ENCODE assay signal across 8 cellular contexts in the genomic region with DNA sequence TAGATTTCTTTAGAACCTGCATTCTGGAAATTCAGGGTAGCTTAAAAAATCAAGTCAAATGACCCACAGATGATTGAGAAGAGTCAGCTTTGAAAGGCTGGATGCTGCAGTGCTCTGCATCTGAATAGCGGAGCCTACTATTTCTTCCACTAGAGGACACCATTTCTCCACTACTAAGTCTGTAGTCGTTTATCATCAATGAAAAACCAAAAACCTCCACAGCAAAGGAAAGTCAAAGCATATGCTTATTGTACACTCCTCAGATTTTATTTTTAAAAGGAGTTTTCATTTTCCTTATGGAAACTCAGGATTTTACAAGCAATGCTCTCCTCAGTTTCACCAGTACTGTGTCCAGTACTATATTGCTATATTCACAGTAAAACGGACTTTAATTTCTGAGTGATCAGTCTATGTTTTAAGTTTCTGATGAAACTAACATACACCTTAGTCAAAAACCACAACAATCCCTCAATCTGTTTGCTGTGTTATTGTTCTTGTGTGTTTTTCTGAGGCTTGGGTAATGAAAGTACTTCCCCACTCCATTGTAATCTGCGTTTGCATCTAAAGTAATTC. TPM values are rescaled to one million over a fixed set of nuclear protein-coding genes. Genes with fewer than 3 reads are reported as not detected.
DNase-seq lines count a peak whose midpoint lies in the region; ATAC-seq and TF ChIP-seq lines count a peak whose summit lies in the region.

No MANE protein-coding gene starts in this region.

- RAD21 ChIA-PET in HCT116 (lab: Charles Lee; ENCODE audit: low non-redundant PET in 1 of 2, low total read pairs in 2 of 2, uncharacterized antibody in 2 of 2, unreplicated experiment in 2 of 2) = interaction anchor here (0.6 to 3.1 kb wide), 5 partner anchors 131 to 291 kb away, joined by 3 to 12 read pairs (median 3); no protein-coding TSS in a partner anchor

- no TSS peak for BruUV-seq in HCT116 (replicated peaks; lab: Mats Ljungman, UMichigan)

- TF ChIP-seq RAD21 in HCT116 (IDR thresholded peaks at IDR 0.05; ENCODE audit: low read depth) = peak; percentile 85

- no peak overlapping the region for H3K4me3 Mint-ChIP-seq in natural killer cell treated with Interleukin-12 subunit alpha and Interleukin-12 subunit beta and Interleukin-15 and Interleukin-18, amount 100 ng/mL, for 72 hours
- no peak overlapping the region for H3K4me3 Mint-ChIP-seq in activated naive CD4-positive, alpha-beta T cell treated with anti-CD3 and anti-CD28 coated beads, Interleukin-2, amount 10 ng/mL, durations not matched to agents 7 days and 5 days

- H3K36me3 ChIP-seq in HCT116 (ENCODE audit: control insufficient read depth in 1 of 2, insufficient read depth in 2 of 2, low read length in 2 of 2) = no peaks in the 10 kb centered on the region
- peaks cover 0 to 5% (median 0%) of the 10 kb centered on the region in 4 donors for H3K36me3 ChIP-seq in esophagus muscularis mucosa

- peak overlapping the region; percentile 47 to 55 for H3K27ac Mint-ChIP-seq in natural killer cell treated with Interleukin-12 subunit alpha and Interleukin-12 subunit beta and Interleukin-15 and Interleukin-18, amount 100 ng/mL, for 72 hours
- H3K27ac Mint-ChIP-seq in activated naive CD4-positive, alpha-beta T cell treated with anti-CD3 and anti-CD28 coated beads, Interleukin-2, amount 10 ng/mL, durations not matched to agents 7 days and 5 days = no peak overlapping the region

- intact Hi-C loops in HCT116 (cut with micrococcal nuclease) (loop anchor here (1.0 to 5.0 kb wide), 5 partner anchors 131 to 770 kb away; no protein-coding TSS in a partner anchor), esophagus muscularis mucosa (cut with DNase I) (loop anchor here (2.0 to 5.0 kb wide), 4 partner anchors 129 to 406 kb away; partner anchors contain the start of gene RCAN2)

- H3K27ac ChIP-seq in HCT116 (ENCODE audit: low read depth, low read length) (no peak overlapping the region), esophagus muscularis mucosa (replicated peaks in 1 of 4) (no peak overlapping the region)

- peaks cover 0 to 4% of the 10 kb centered on the region in 2 donors for H3K27me3 Mint-ChIP-seq in natural killer cell treated with Interleukin-12 subunit alpha and Interleukin-12 subunit beta and Interleukin-15 and Interleukin-18, amount 100 ng/mL, for 72 hours
- H3K27me3 Mint-ChIP-seq in activated naive CD4-positive, alpha-beta T cell treated with anti-CD3 and anti-CD28 coated beads, Interleukin-2, amount 10 ng/mL, durations not matched to agents 7 days and 5 days = peaks cover 4% of the 10 kb centered on the region

- H3K9me3 Mint-ChIP-seq in natural killer cell treated with Interleukin-12 subunit alpha and Interleukin-12 subunit beta and Interleukin-15 and Interleukin-18, amount 100 ng/mL, for 72 hours = no peaks in the 10 kb centered on the region
- no peaks in the 10 kb centered on the region for H3K9me3 Mint-ChIP-seq in activated naive CD4-positive, alpha-beta T cell treated with anti-CD3 and anti-CD28 coated beads, Interleukin-2, amount 10 ng/mL, durations not matched to agents 7 days and 5 days

- H3K36me3 Mint-ChIP-seq in natural killer cell treated with Interleukin-12 subunit alpha and Interleukin-12 subunit beta and Interleukin-15 and Interleukin-18, amount 100 ng/mL, for 72 hours = no peaks in the 10 kb centered on the region
- no peaks in the 10 kb centered on the region for H3K36me3 Mint-ChIP-seq in activated naive CD4-positive, alpha-beta T cell treated with anti-CD3 and anti-CD28 coated beads, Interleukin-2, amount 10 ng/mL, durations not matched to agents 7 days and 5 days

- no peak for TF ChIP-seq EP300 in esophagus muscularis mucosa (IDR thresholded peaks at IDR 0.05)

- no peak overlapping the region for H3K9ac ChIP-seq in HCT116 (ENCODE audit: low read length)

- DNase-seq in A172 (ENCODE audit: low spot score) (peak; percentile 14), HCT116 (ENCODE audit: low read depth, low spot score) (peak; percentile 18), Kasumi-1 (lab: John Stamatoyannopoulos, UW) (peak; percentile 73 to 77), RKO (ENCODE audit: low spot score) (peak; percentile 62), esophagus muscularis mucosa (ENCODE audit: extremely low spot score) (no peak)
- DNase-seq in natural killer cell treated with Interleukin-12 subunit alpha and Interleukin-12 subunit beta and Interleukin-15 and Interleukin-18, amount 100 ng/mL, for 72 hours (ENCODE audit: low spot score) = no peak
- DNase-seq in activated naive CD4-positive, alpha-beta T cell treated with anti-CD3 and anti-CD28 coated beads, Interleukin-2, amount 10 ng/mL, durations not matched to agents 7 days and 5 days = no peak

- H4K20me1 ChIP-seq in HCT116 (ENCODE audit: insufficient read depth) = no peaks in the 10 kb centered on the region

- no peaks in the 10 kb centered on the region for H3K9me2 ChIP-seq in HCT116 (ENCODE audit: insufficient read depth)

- POLR2A ChIA-PET in HCT116 (lab: Charles Lee) = interaction anchor here (0.8 kb wide), 1 partner anchor 185 kb away, joined by 3 read pairs; no protein-coding TSS in a partner anchor

- H3K4me2 ChIP-seq in HCT116 (ENCODE audit: low read length) = no peak overlapping the region

- TF ChIP-seq POLR2A in HCT116 (IDR thresholded peaks at IDR 0.05; ENCODE audit: borderline replicate concordance, extremely low read depth, insufficient read depth, insufficient read length) (no peak), esophagus muscularis mucosa (IDR thresholded peaks at IDR 0.05; ENCODE audit: low read depth) (no peak)

- WGBS in esophagus muscularis mucosa = 41% methylated on average over 4 of the region's 4 CpGs

- H3K9me3 ChIP-seq in HCT116 (ENCODE audit: control insufficient read depth in 1 of 2, insufficient read depth in 1 of 2, low read depth in 1 of 2, low read length in 2 of 2) (no peaks in the 10 kb centered on the region), esophagus muscularis mucosa (no peaks in the 10 kb centered on the region)

- CTCF ChIA-PET in HCT116 (lab: Charles Lee) = interaction anchor here (0.6 to 4.7 kb wide), 9 partner anchors 14 to 435 kb away, joined by 3 to 41 read pairs (median 4); partner anchors contain the start of gene ENPP4
- CTCF ChIA-PET in activated naive CD4-positive, alpha-beta T cell treated with anti-CD3 and anti-CD28 coated beads, Interleukin-2, amount 10 ng/mL, durations not matched to agents 7 days and 5 days (lab: Charles Lee) = interaction anchor here (0.8 to 7.0 kb wide), 3 partner anchors 188 to 201 kb away, joined by 3 to 84 read pairs (median 7); no protein-coding TSS in a partner anchor

- peak; percentile 83 for ATAC-seq in HCT116
- peak; percentile 65 to 68 for ATAC-seq in natural killer cell treated with Interleukin-12 subunit alpha and Interleukin-12 subunit beta and Interleukin-15 and Interleukin-18, amount 100 ng/mL, for 72 hours

- 0 out of 2 replicates have a peak, but pooled peaks cover 4% of the 10 kb centered on the region for H3K27me3 ChIP-seq in HCT116 (ENCODE audit: insufficient read depth, low read length)
- H3K27me3 ChIP-seq in esophagus muscularis mucosa = no peaks in the 10 kb centered on the region

- peaks cover 3 to 4% of the 10 kb centered on the region in 2 donors for H3K4me1 Mint-ChIP-seq in natural killer cell treated with Interleukin-12 subunit alpha and Interleukin-12 subunit beta and Interleukin-15 and Interleukin-18, amount 100 ng/mL, for 72 hours (ENCODE audit: low read depth in 2 of 2)
- H3K4me1 Mint-ChIP-seq in activated naive CD4-positive, alpha-beta T cell treated with anti-CD3 and anti-CD28 coated beads, Interleukin-2, amount 10 ng/mL, durations not matched to agents 7 days and 5 days = no peaks in the 10 kb centered on the region

- no peaks in the 10 kb centered on the region for H3K79me2 ChIP-seq in HCT116 (ENCODE audit: insufficient read depth, low read length)

- H3K4me1 ChIP-seq in HCT116 (ENCODE audit: control insufficient read depth in 1 of 2, insufficient read depth in 2 of 2, low read length in 2 of 2) = no peaks in the 10 kb centered on the region
- peaks cover 0 to 19% (median 5%) of the 10 kb centered on the region in 4 donors for H3K4me1 ChIP-seq in esophagus muscularis mucosa

- H3K4me3 ChIP-seq in HCT116 (replicated peaks in 1 of 2; ENCODE audit: low read depth in 1 of 2, low read length in 2 of 2) (no peak overlapping the region), esophagus muscularis mucosa (no peak overlapping the region)

- H2AFZ ChIP-seq in HCT116 (ENCODE audit: low read depth, low read length, poor library complexity, severe bottlenecking) = no peak overlapping the region

- peak; percentile 87 for TF ChIP-seq CTCF in GM12872 (IDR thresholded peaks at IDR 0.05; ENCODE audit: insufficient read depth, low read depth, low read length)
- peak; percentile 66 to 87 (median 74) for TF ChIP-seq CTCF in HCT116 (IDR thresholded peaks at IDR 0.05 in 2 of 3, conservative IDR thresholded peaks at IDR 0.05 in 1 of 3; ENCODE audit: borderline replicate concordance in 1 of 3, insufficient read depth in 1 of 3, low read depth in 2 of 3, low read length in 2 of 3)
- TF ChIP-seq CTCF in esophagus muscularis mucosa (IDR thresholded peaks at IDR 0.05) = peak; percentile 75 to 82 (median 76)

TF ChIP-seq in HCT116, 20 proteins besides CTCF, POLR2A, EP300 and RAD21:
- TF ChIP-seq ELF1 (IDR thresholded peaks at IDR 0.05; ENCODE audit: borderline replicate concordance, low read depth) = no peak
- TF ChIP-seq EZH2 (IDR thresholded peaks at IDR 0.05) = no peak
- no peak for TF ChIP-seq POLR2AphosphoS5 (IDR thresholded peaks at IDR 0.05; ENCODE audit: low read depth, low read length)
- no peak for TF ChIP-seq FOSL1 (IDR thresholded peaks at IDR 0.05; ENCODE audit: low read depth)
- no peak for TF ChIP-seq ZFX (IDR thresholded peaks at IDR 0.05)
TF ChIP-seq in HCT116: peak in this region for 0.

RNA-seq across cellular contexts. Expression of gene ENPP5, which starts 50.5 kb away (rescaled TPM):
- not detected in 2 replicates for total RNA-seq in A172 (2014; rRNA removed; shearing (Covaris generic))
- total RNA-seq in HCT116 (2021; ENCODE audit: unreplicated experiment) = 4.5 TPM
- 2.0 and 3.5 TPM in 2 replicates for polyA plus RNA-seq in HCT116 (2012)
- 1 to 10 TPM in 2 of 4 donors, under 1 TPM in 2; 0.46 to 3.8 (median 0.87) TPM for total RNA-seq in esophagus muscularis mucosa
- total RNA-seq in natural killer cell treated with Interleukin-12 subunit alpha and Interleukin-12 subunit beta and Interleukin-15 and Interleukin-18, amount 100 ng/mL, for 72 hours = 1 to 10 TPM in 1 of 2 donors, under 1 TPM in 1; 0.14 to 1.0 TPM

Comparison
In these comparisons a context has a peak if more than half of its experiments do, and no peak if none do; other contexts are left out.
1. DNase-seq: peak in A172 (single experiment), HCT116 (single experiment), Kasumi-1 (2 of 2) and RKO (single experiment); none in esophagus muscularis mucosa (single experiment), natural killer cell treated with Interleukin-12 subunit alpha and Interleukin-12 subunit beta and Interleukin-15 and Interleukin-18, amount 100 ng/mL, for 72 hours (single experiment) and activated naive CD4-positive, alpha-beta T cell treated with anti-CD3 and anti-CD28 coated beads, Interleukin-2, amount 10 ng/mL, durations not matched to agents 7 days and 5 days (single experiment).
2. Peak in every context shown above with its lines, with median percentiles within 50 percentile points of each other: CTCF ChIP-seq.